17 cellular contexts compared by ENCODE assay signal in the genomic region with DNA sequence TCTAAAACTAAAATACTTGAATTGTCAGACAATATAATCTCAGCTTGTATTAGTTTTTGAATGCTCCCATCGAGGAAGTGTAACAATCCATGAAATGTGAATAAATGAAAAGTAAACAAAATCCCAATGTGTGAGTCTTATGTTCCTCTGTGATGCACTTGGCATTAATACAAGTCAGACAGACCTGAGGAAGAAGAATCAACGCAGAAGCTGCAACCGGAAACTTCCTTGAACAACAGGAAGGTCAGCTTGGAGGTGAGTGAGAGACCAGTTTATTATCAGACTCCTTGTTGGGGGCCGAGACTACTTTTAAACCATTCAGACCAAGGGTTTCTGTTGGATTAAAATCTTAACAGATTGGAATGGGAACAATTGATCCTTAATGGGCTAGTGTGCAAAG.
"Had no signal": no experiment of that assay in that cellular context is flagged by ENCODE, and none has a peak within 500 bp of the region (broad histone marks: within the 10 kb centered on the region; RNA-seq: fewer than 3 reads in every experiment).

No MANE protein-coding gene starts in this region.

- H3K9me3 Mint-ChIP-seq: activated naive CD4-positive, alpha-beta T cell treated with anti-CD3 and anti-CD28 coated beads, Interleukin-2, amount 10 ng/mL, durations not matched to agents 7 days and 5 days; activated T-helper 2 cell treated with anti-CD3 and anti-CD28 coated beads, Interferon-gamma antibody, Interleukin-2, Interleukin-4, amounts not matched to agents 10 μg/mL and 5 μg/mL and 100 μg/mL, durations not matched to agents 14 hours and 24 hours and 36 hours; naive thymus-derived CD4-positive, alpha-beta T cell had no signal

- H3K27ac ChIP-seq: gastroesophageal sphincter, right atrium auricular region, tibial nerve had no signal

- H3K9me3 ChIP-seq: gastroesophageal sphincter, mucosa of descending colon, right atrium auricular region, tibial nerve had no signal

- H3K4me3 Mint-ChIP-seq: activated naive CD4-positive, alpha-beta T cell treated with anti-CD3 and anti-CD28 coated beads, Interleukin-2, amount 10 ng/mL, durations not matched to agents 7 days and 5 days; naive thymus-derived CD4-positive, alpha-beta T cell had no signal

- H3K27ac Mint-ChIP-seq: activated naive CD4-positive, alpha-beta T cell treated with anti-CD3 and anti-CD28 coated beads, Interleukin-2, amount 10 ng/mL, durations not matched to agents 7 days and 5 days; activated T-helper 2 cell treated with anti-CD3 and anti-CD28 coated beads, Interferon-gamma antibody, Interleukin-2, Interleukin-4, amounts not matched to agents 10 μg/mL and 5 μg/mL and 100 μg/mL, durations not matched to agents 14 hours and 24 hours and 36 hours had no signal

- FAIRE-seq: keratinocyte, TTC549 had no signal

- DNase-seq: activated CD4-positive, alpha-beta T cell treated with anti-CD3 and anti-CD28 coated beads, Interleukin-2, amount 50 U/mL, for 1 hour; activated CD4-positive, CD25-positive, alpha-beta regulatory T cell; activated CD8-positive, alpha-beta memory T cell treated with anti-CD3 and anti-CD28 coated beads for 24 hours; activated naive CD4-positive, alpha-beta T cell treated with anti-CD3 and anti-CD28 coated beads, Interleukin-2, amount 10 ng/mL, durations not matched to agents 7 days and 5 days; mucosa of descending colon; naive thymus-derived CD4-positive, alpha-beta T cell; nucleus accumbens; stimulated activated CD4-positive, alpha-beta T cell treated with anti-CD3 and anti-CD28 coated beads, Interleukin-2, amount 100 ng/mL, for 48 hours; stimulated activated naive CD4-positive, alpha-beta T cell; SW 1271 had no signal

- H3K4me3 ChIP-seq: gastroesophageal sphincter, mucosa of descending colon, right atrium auricular region, tibial nerve had no signal

- H3K27me3 Mint-ChIP-seq: activated naive CD4-positive, alpha-beta T cell treated with anti-CD3 and anti-CD28 coated beads, Interleukin-2, amount 10 ng/mL, durations not matched to agents 7 days and 5 days; naive thymus-derived CD4-positive, alpha-beta T cell had no signal

- H3K27me3 ChIP-seq: gastroesophageal sphincter, right atrium auricular region, tibial nerve had no signal

- ATAC-seq: gastroesophageal sphincter; left lobe of liver; mucosa of descending colon; naive thymus-derived CD4-positive, alpha-beta T cell had no signal
